21 cellular contexts compared by ENCODE assay signal in the genomic region with DNA sequence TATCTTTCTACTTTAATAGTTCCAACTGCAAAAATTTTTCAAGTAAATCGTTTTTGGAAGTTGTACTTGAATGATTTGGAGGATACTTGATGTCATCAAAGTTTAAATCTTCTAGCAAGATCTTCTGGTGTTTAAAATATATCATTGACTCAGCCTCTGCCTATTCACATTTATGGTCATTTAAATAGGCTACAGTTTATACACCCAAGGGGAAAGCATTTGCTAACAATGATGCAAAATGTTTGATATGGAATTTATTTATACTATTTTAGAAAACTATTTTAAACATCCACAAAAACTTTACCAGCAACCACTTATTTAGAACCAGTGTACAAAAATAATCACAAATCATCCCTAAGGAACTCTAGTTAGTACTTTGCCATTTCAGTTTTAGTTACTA.
"Had no signal": no experiment of that assay in that cellular context is flagged by ENCODE, and none has a peak within 500 bp of the region (broad histone marks: within the 10 kb centered on the region; RNA-seq: fewer than 3 reads in every experiment).

No MANE protein-coding gene starts in this region.

- H3K9ac ChIP-seq: parathyroid adenoma had no signal

- H2AFZ ChIP-seq: parathyroid adenoma had no signal

- H3K4me2 ChIP-seq: smooth muscle cell had no signal

- H3K4me1 ChIP-seq: lower lobe of right lung, parathyroid adenoma had no signal

- H3K27ac ChIP-seq: lower lobe of right lung, parathyroid adenoma, right lobe of liver, thyroid gland had no signal

- H3K4me3 ChIP-seq: lower lobe of right lung, right lobe of liver, smooth muscle cell, thyroid gland had no signal

- DNase-seq: cortex of kidney; effector memory CD8-positive, alpha-beta T cell; foreskin melanocyte; glutamatergic neuron; hypothalamus; immature natural killer cell; islet precursor cell; left ventricle myocardium superior; lower lobe of right lung; natural killer cell; occipital lobe; right lobe of liver; stimulated activated CD4-positive, alpha-beta T cell treated with anti-CD3 and anti-CD28 coated beads, Interleukin-12 subunit alpha, Interleukin-12 subunit beta, amount 100 ng/mL, for 4 hours; stimulated activated CD4-positive, alpha-beta T cell treated with anti-CD3 and anti-CD28 coated beads, Interleukin-1b, Interleukin-23, amount 100 ng/mL, for 48 hours; stimulated activated CD4-positive, alpha-beta T cell treated with anti-CD3 and anti-CD28 coated beads, Interleukin-4, amount 100 ng/mL, for 1 hour; stimulated activated CD8-positive, alpha-beta memory T cell treated with anti-CD3 and anti-CD28 coated beads, Interleukin-4, amount 100 ng/mL, for 48 hours; stimulated activated naive CD4-positive, alpha-beta T cell; stimulated activated naive CD8-positive, alpha-beta T cell treated with anti-CD3 and anti-CD28 coated beads, Interleukin-15, amount 100 ng/mL, for 72 hours; thyroid gland had no signal

- ATAC-seq: effector memory CD8-positive, alpha-beta T cell; left ventricle myocardium superior; lower lobe of right lung; natural killer cell; right lobe of liver; stimulated activated naive CD8-positive, alpha-beta T cell treated with anti-CD3 and anti-CD28 coated beads, Interleukin-15, amount 100 ng/mL, for 72 hours had no signal

- H3K27me3 ChIP-seq: right lobe of liver, thyroid gland had no signal

- H3K79me2 ChIP-seq: parathyroid adenoma had no signal

- H3K36me3 ChIP-seq: lower lobe of right lung, right lobe of liver, thyroid gland had no signal

- H3K9me3 ChIP-seq: lower lobe of right lung, right lobe of liver, thyroid gland had no signal
